14 cellular contexts compared by ENCODE assay signal in the genomic region with DNA sequence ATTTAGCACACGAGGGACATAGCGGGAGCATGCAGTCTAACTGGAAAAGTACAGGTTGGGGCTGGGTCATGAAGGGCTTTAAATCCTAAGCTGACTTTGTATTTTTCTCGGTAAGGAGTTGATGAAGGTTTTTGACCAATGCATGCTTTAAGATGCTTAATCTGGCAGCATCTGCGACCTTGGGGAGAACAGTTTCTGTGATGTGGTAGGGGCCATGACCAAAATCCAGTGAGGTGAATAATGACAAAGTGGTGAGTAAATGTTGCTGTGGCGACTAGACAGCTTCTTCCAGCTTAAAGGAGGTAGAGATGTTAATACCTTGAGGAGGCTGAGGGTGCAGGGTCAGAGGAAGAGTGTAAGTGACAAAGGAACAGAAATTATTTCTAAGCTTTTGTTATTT.
DNase-seq lines count a peak whose midpoint lies in the region; ATAC-seq and TF ChIP-seq lines count a peak whose summit lies in the region.
"Had no signal": no experiment of that assay in that cellular context is flagged by ENCODE, and none has a peak within 500 bp of the region (broad histone marks: within the 10 kb centered on the region; RNA-seq: fewer than 3 reads in every experiment).

No MANE protein-coding gene starts in this region.

- H3K36me3 ChIP-seq in GM23248 (ENCODE audit: low read depth) (no peaks in the 10 kb centered on the region), osteoblast (ENCODE audit: insufficient read depth, low read length) (no peaks in the 10 kb centered on the region)
- H3K36me3 ChIP-seq: WERI-Rb-1 had no signal

- DNase-seq in GM23248 (peak; percentile 14), RPMI7951 (ENCODE audit: low read depth) (peak; percentile 13), fibroblast of mammary gland (ENCODE audit: low read depth) (peak; percentile 6), osteoblast (ENCODE audit: insufficient read length, low spot score, missing footprints) (peak; percentile 58), nucleus accumbens (lab: John Stamatoyannopoulos, UW) (no peak), NCI-H2196 treated with DMSO at 0.1 percent for 48 hours (lab: John Stamatoyannopoulos, UW; ENCODE audit: unreplicated experiment) (no peak)
- DNase-seq: AML-193, cortex of kidney, glutamatergic neuron, NCI-H1694, NCI-H446, T-cell, WERI-Rb-1 had no signal

- H3K9ac ChIP-seq in GM23248 = no peak overlapping the region

- H3K79me2 ChIP-seq in GM23248 (ENCODE audit: insufficient read depth) (no peaks in the 10 kb centered on the region), osteoblast (ENCODE audit: insufficient read depth, low read length) (no peaks in the 10 kb centered on the region)

- no peak overlapping the region for H3K4me2 ChIP-seq in GM23248 (ENCODE audit: unreplicated experiment)
- H3K4me2 ChIP-seq in osteoblast (ENCODE audit: insufficient read depth, low read length) = no peak overlapping the region

- 0 out of 2 replicates have a peak, but pooled peaks cover 11% of the 10 kb centered on the region for H3F3A ChIP-seq in GM23248 (ENCODE audit: insufficient read depth)

- in situ Hi-C loops in GM23248 (cut with MboI) = no loop called here

- no peak for ATAC-seq in HG03571 (IDR thresholded peaks at IDR 0.05; ENCODE audit: unreplicated experiment)
- ATAC-seq: T-cell had no signal

- H4K20me1 ChIP-seq in GM23248 (ENCODE audit: insufficient read depth) = no peaks in the 10 kb centered on the region
- peaks cover 7% of the 10 kb centered on the region for H4K20me1 ChIP-seq in osteoblast (ENCODE audit: insufficient read depth, low read length)

- no peaks in the 10 kb centered on the region for H3K27me3 ChIP-seq in GM23248 (replicated peaks; ENCODE audit: insufficient read depth)
- no peaks in the 10 kb centered on the region for H3K27me3 ChIP-seq in osteoblast (ENCODE audit: insufficient read depth, low read length)

- H3K4me3 ChIP-seq in GM23248 = no peak overlapping the region
- H3K4me3 ChIP-seq in fibroblast of mammary gland (ENCODE audit: control insufficient read depth, low read depth, low read length) = no peak overlapping the region
- H3K4me3 ChIP-seq in osteoblast (ENCODE audit: insufficient read depth, low read length) = no peak overlapping the region

- WGBS in GM23248 (ENCODE audit: low coverage in 1 of 2, low lambda C conversion rate in 2 of 2, missing lambda C conversion rate in 2 of 2), 2 experiments = 75 to 78% methylated on average over 5 of the region's 5 CpGs

- H3K9me3 ChIP-seq in GM23248 (ENCODE audit: low read depth) (no peaks in the 10 kb centered on the region), osteoblast (ENCODE audit: low read depth, low read length) (no peaks in the 10 kb centered on the region)

- no peak overlapping the region for H3K27ac ChIP-seq in GM23248
- H3K27ac ChIP-seq in osteoblast (ENCODE audit: low read depth, low read length) = no peak overlapping the region
- H3K27ac ChIP-seq: WERI-Rb-1 had no signal

- TF ChIP-seq CTCF in fibroblast of mammary gland (conservative IDR thresholded peaks at IDR 0.05; ENCODE audit: control insufficient read depth, insufficient read depth, low read depth, low read length) (no peak), osteoblast (IDR thresholded peaks at IDR 0.05; ENCODE audit: extremely low read depth, low read depth, low read length) (no peak)

- H2AFZ ChIP-seq in GM23248 = no peak overlapping the region
- no peak overlapping the region for H2AFZ ChIP-seq in osteoblast (ENCODE audit: low read length)

- peaks cover 13% of the 10 kb centered on the region for H3K4me1 ChIP-seq in GM23248 (ENCODE audit: insufficient read depth)
- H3K4me1 ChIP-seq in osteoblast (ENCODE audit: insufficient read depth, low read length) = peaks cover 15% of the 10 kb centered on the region

- no peaks in the 10 kb centered on the region for H3K9me2 ChIP-seq in GM23248 (ENCODE audit: insufficient read depth)

Comparison
In these comparisons a context has a peak if more than half of its experiments do, and no peak if none do; other contexts are left out.
1. DNase-seq: peak in GM23248 (single experiment), RPMI7951 (single experiment), fibroblast of mammary gland (single experiment) and osteoblast (single experiment); none in nucleus accumbens (0 of 56) and NCI-H2196 treated with DMSO at 0.1 percent for 48 hours (single experiment).